Comparison of ENCODE assay signal across 29 cellular contexts in the genomic region with DNA sequence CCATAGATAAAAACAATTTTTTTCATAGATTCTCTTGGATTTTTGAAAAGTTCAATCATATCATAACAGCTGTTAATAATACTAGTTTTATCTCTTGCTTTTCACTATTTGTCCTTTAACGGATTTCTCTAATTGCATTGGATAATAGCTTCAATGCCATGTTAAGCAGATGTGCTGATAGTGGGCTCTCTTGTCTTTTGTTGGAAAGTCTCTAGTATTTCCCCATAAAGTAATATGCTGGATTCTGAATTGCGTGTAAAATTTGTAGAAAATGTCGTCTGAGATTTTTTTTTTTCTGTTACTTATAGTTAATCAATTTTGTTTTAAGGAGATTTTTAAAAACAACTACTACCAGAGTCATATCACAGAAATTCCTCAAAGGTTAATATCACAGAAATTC.
"Had no signal": no experiment of that assay in that cellular context is flagged by ENCODE, and none has a peak within 500 bp of the region (broad histone marks: within the 10 kb centered on the region; RNA-seq: fewer than 3 reads in every experiment).

No MANE protein-coding gene starts in this region.

- H3K9me3 Mint-ChIP-seq: stimulated activated effector memory CD8-positive, alpha-beta T cell treated with anti-CD3 and anti-CD28 coated beads, Interleukin-12 subunit alpha, Interleukin-12 subunit beta, amount 100 ng/mL, for 72 hours; stimulated activated memory B cell treated with anti-CD40 and anti-IgM and Interleukin-4, amounts not matched to agents 10 μg/mL and 1 μg/mL and 100 μg/mL, for 72 hours; stimulated activated naive B cell treated with anti-CD40 and anti-IgM and Interleukin-4, amounts not matched to agents 10 μg/mL and 1 μg/mL and 100 μg/mL, for 72 hours; stimulated activated naive CD8-positive, alpha-beta T cell treated with anti-CD3 and anti-CD28 coated beads, Interleukin-15, Interleukin-2, amounts not matched to agents 100 ng/mL and 50 ng/mL, for 24 hours; type B pancreatic cell had no signal

- H3K36me3 Mint-ChIP-seq: stimulated activated effector memory CD8-positive, alpha-beta T cell treated with anti-CD3 and anti-CD28 coated beads, Interleukin-12 subunit alpha, Interleukin-12 subunit beta, amount 100 ng/mL, for 72 hours; stimulated activated memory B cell treated with anti-CD40 and anti-IgM and Interleukin-4, amounts not matched to agents 10 μg/mL and 1 μg/mL and 100 μg/mL, for 72 hours; stimulated activated naive B cell treated with anti-CD40 and anti-IgM and Interleukin-4, amounts not matched to agents 10 μg/mL and 1 μg/mL and 100 μg/mL, for 72 hours; type B pancreatic cell had no signal

- FAIRE-seq: urothelium cell line had no signal

- ATAC-seq: stimulated activated effector memory CD8-positive, alpha-beta T cell treated with anti-CD3 and anti-CD28 coated beads, Interleukin-12 subunit alpha, Interleukin-12 subunit beta, amount 100 ng/mL, for 72 hours; stimulated activated memory B cell treated with anti-CD40 and anti-IgM and Interleukin-4, amounts not matched to agents 10 μg/mL and 1 μg/mL and 100 μg/mL, for 72 hours; stimulated activated naive B cell treated with anti-CD40 and anti-IgM and Interleukin-4, amounts not matched to agents 10 μg/mL and 1 μg/mL and 100 μg/mL, for 72 hours; stimulated activated naive CD8-positive, alpha-beta T cell treated with anti-CD3 and anti-CD28 coated beads, Interleukin-15, amount 100 ng/mL, for 72 hours; stimulated activated naive CD8-positive, alpha-beta T cell treated with anti-CD3 and anti-CD28 coated beads, Interleukin-15, Interleukin-2, amounts not matched to agents 100 U/mL and 50 U/mL, for 24 hours; upper lobe of right lung had no signal

- H3K4me1 Mint-ChIP-seq: stimulated activated effector memory CD8-positive, alpha-beta T cell treated with anti-CD3 and anti-CD28 coated beads, Interleukin-12 subunit alpha, Interleukin-12 subunit beta, amount 100 ng/mL, for 72 hours; stimulated activated naive CD8-positive, alpha-beta T cell treated with anti-CD3 and anti-CD28 coated beads, Interleukin-15, amount 100 ng/mL, for 72 hours had no signal

- DNase-seq: stimulated activated CD4-positive, alpha-beta T cell treated with anti-CD3 and anti-CD28 coated beads, Interleukin-2, amount 100 ng/mL, for 48 hours; stimulated activated CD4-positive, alpha-beta T cell treated with anti-CD3 and anti-CD28 coated beads, Interleukin-4, amount 100 ng/mL, for 1 hour; stimulated activated CD4-positive, alpha-beta T cell treated with anti-CD3 and anti-CD28 coated beads, Interleukin-4, amount 100 ng/mL, for 24 hours; stimulated activated CD4-positive, alpha-beta T cell treated with anti-CD3 and anti-CD28 coated beads, Interleukin-4, amount 100 ng/mL, for 4 hours; stimulated activated CD8-positive, alpha-beta memory T cell treated with anti-CD3 and anti-CD28 coated beads, Interleukin-4, amount 100 ng/mL, for 48 hours; stimulated activated naive B cell treated with anti-CD40 and anti-IgM and Interleukin-4, amounts not matched to agents 10 μg/mL and 1 μg/mL and 100 μg/mL, for 72 hours; stimulated activated naive CD4-positive, alpha-beta T cell; stimulated activated naive CD4-positive, alpha-beta T cell treated with Interleukin-2 at 50 U/mL for 16 hours; stimulated activated naive CD8-positive, alpha-beta T cell treated with anti-CD3 and anti-CD28 coated beads, Interleukin-15, amount 100 ng/mL, for 72 hours; stimulated activated naive CD8-positive, alpha-beta T cell treated with anti-CD3 and anti-CD28 coated beads, Interleukin-15, Interleukin-2, amounts not matched to agents 100 U/mL and 50 U/mL, for 24 hours; stomach; substantia nigra; testis; thyroid gland; tibial artery; transverse colon; trophoblast cell; upper lobe of left lung; upper lobe of right lung; uterus had no signal

- H3K27ac Mint-ChIP-seq: stimulated activated effector memory CD8-positive, alpha-beta T cell treated with anti-CD3 and anti-CD28 coated beads, Interleukin-12 subunit alpha, Interleukin-12 subunit beta, amount 100 ng/mL, for 72 hours; stimulated activated memory B cell treated with anti-CD40 and anti-IgM and Interleukin-4, amounts not matched to agents 10 μg/mL and 1 μg/mL and 100 μg/mL, for 72 hours; stimulated activated naive B cell treated with anti-CD40 and anti-IgM and Interleukin-4, amounts not matched to agents 10 μg/mL and 1 μg/mL and 100 μg/mL, for 72 hours; stimulated activated naive CD8-positive, alpha-beta T cell treated with anti-CD3 and anti-CD28 coated beads, Interleukin-15, amount 100 ng/mL, for 72 hours; stimulated activated naive CD8-positive, alpha-beta T cell treated with anti-CD3 and anti-CD28 coated beads, Interleukin-15, Interleukin-2, amounts not matched to agents 100 ng/mL and 50 ng/mL, for 24 hours; type B pancreatic cell had no signal

- H3K4me1 ChIP-seq: suprapubic skin, testis, thyroid gland, transverse colon, upper lobe of left lung, upper lobe of right lung, uterus, vagina had no signal

- H3K9me3 ChIP-seq: stomach, suprapubic skin, testis, thoracic aorta, thyroid gland, tibial artery, tibial nerve, transverse colon, upper lobe of left lung, upper lobe of right lung, uterus, vagina had no signal

- H3K27me3 ChIP-seq: stomach, suprapubic skin, testis, thyroid gland, tibial artery, tibial nerve, transverse colon, upper lobe of left lung, upper lobe of right lung, uterus, vagina had no signal

- H3K4me3 ChIP-seq: stomach, suprapubic skin, testis, thoracic aorta, thyroid gland, tibial artery, tibial nerve, transverse colon, upper lobe of left lung, upper lobe of right lung, uterus, vagina had no signal

- H3K27ac ChIP-seq: stomach, suprapubic skin, testis, thoracic aorta, thyroid gland, tibial nerve, transverse colon, upper lobe of left lung, upper lobe of right lung, uterus, vagina had no signal

- H3K36me3 ChIP-seq: stomach, suprapubic skin, thoracic aorta, thyroid gland, tibial artery, tibial nerve, transverse colon, upper lobe of left lung, upper lobe of right lung, uterus, vagina had no signal

- H3K4me3 Mint-ChIP-seq: stimulated activated effector memory CD8-positive, alpha-beta T cell treated with anti-CD3 and anti-CD28 coated beads, Interleukin-12 subunit alpha, Interleukin-12 subunit beta, amount 100 ng/mL, for 72 hours; stimulated activated memory B cell treated with anti-CD40 and anti-IgM and Interleukin-4, amounts not matched to agents 10 μg/mL and 1 μg/mL and 100 μg/mL, for 72 hours; stimulated activated naive B cell treated with anti-CD40 and anti-IgM and Interleukin-4, amounts not matched to agents 10 μg/mL and 1 μg/mL and 100 μg/mL, for 72 hours; stimulated activated naive CD8-positive, alpha-beta T cell treated with anti-CD3 and anti-CD28 coated beads, Interleukin-15, amount 100 ng/mL, for 72 hours; stimulated activated naive CD8-positive, alpha-beta T cell treated with anti-CD3 and anti-CD28 coated beads, Interleukin-15, Interleukin-2, amounts not matched to agents 100 ng/mL and 50 ng/mL, for 24 hours; type B pancreatic cell had no signal

- H3K27me3 Mint-ChIP-seq: stimulated activated naive B cell treated with anti-CD40 and anti-IgM and Interleukin-4, amounts not matched to agents 10 μg/mL and 1 μg/mL and 100 μg/mL, for 72 hours; stimulated activated naive CD8-positive, alpha-beta T cell treated with anti-CD3 and anti-CD28 coated beads, Interleukin-15, amount 100 ng/mL, for 72 hours had no signal
